10 cellular contexts compared by ENCODE assay signal in genomic region chr5:132428811-132429440, GRCh38. TPM values are rescaled to one million over a fixed set of nuclear protein-coding genes. Genes with fewer than 3 reads are reported as not detected.
A peak's percentile ranks its signal among the peaks of the same experiment; 100 is the strongest.
DNase-seq lines count a peak whose midpoint lies in the region; ATAC-seq, FAIRE-seq and TF ChIP-seq lines count a peak whose summit lies in the region.
"Had no signal": no experiment of that assay in that cellular context is flagged by ENCODE, and none has a peak within 500 bp of the region (broad histone marks: within the 10 kb centered on the region; RNA-seq: fewer than 3 reads in every experiment).

No MANE protein-coding gene starts in this region.

- H3K27ac ChIP-seq in RWPE2 (ENCODE audit: poor library complexity, severe bottlenecking) (peak overlapping the region; percentile 87), esophagus squamous epithelium (peak overlapping the region; percentile 7 to 88 (median 79)), gastrocnemius medialis (peak overlapping the region; percentile 81 to 99 (median 94))

- DNase-seq in Daoy (ENCODE audit: low read depth) (peak; percentile 82), RWPE2 (ENCODE audit: low spot score) (no peak), esophagus squamous epithelium (lab: John Stamatoyannopoulos, UW) (no peak), gastrocnemius medialis (no peak), frontal cortex (ENCODE audit: low spot score in 2 of 2) (no peak), NAMALWA (ENCODE audit: low spot score) (no peak), NCI-H2107 treated with DMSO at 0.1 percent for 48 hours (lab: John Stamatoyannopoulos, UW; ENCODE audit: unreplicated experiment) (no peak)
- DNase-seq: midbrain had no signal

- H3K4me1 ChIP-seq in RWPE2 (ENCODE audit: insufficient read depth, poor library complexity, severe bottlenecking): peaks cover 51% of the 10 kb centered on the region
- peaks cover 49 to 90% (median 69%) of the 10 kb centered on the region in 3 donors for H3K4me1 ChIP-seq in esophagus squamous epithelium
- peaks cover 71 to 93% of the 10 kb centered on the region in 2 donors for H3K4me1 ChIP-seq in gastrocnemius medialis

- H3K36me3 ChIP-seq in RWPE2 (ENCODE audit: low read depth) (no peaks in the 10 kb centered on the region), esophagus squamous epithelium (peaks cover 0 to 9% (median 0%) of the 10 kb centered on the region in 3 donors), gastrocnemius medialis (no peaks in the 10 kb centered on the region)

- TF ChIP-seq CTCF in RWPE2 (IDR thresholded peaks at IDR 0.05; ENCODE audit: poor library complexity, severe bottlenecking): no peak
- no peak for TF ChIP-seq CTCF in esophagus squamous epithelium (IDR thresholded peaks at IDR 0.05)
- TF ChIP-seq CTCF in gastrocnemius medialis (IDR thresholded peaks at IDR 0.05 in 4 of 5, conservative IDR thresholded peaks at IDR 0.05 in 1 of 5): no peak

- TF ChIP-seq POLR2A in esophagus squamous epithelium (IDR thresholded peaks at IDR 0.05) (no peak), gastrocnemius medialis (IDR thresholded peaks at IDR 0.05) (no peak)

- in situ Hi-C loops in gastrocnemius medialis (cut with MboI; ENCODE audit: low sequenced_read_pairs in 4 of 4): loop anchor here in 1 of 4 donors (10.0 kb wide), 1 partner anchor 66 kb away; the partner anchor contains the start of gene IRF1

- H3K9me3 ChIP-seq in RWPE2 (ENCODE audit: severe bottlenecking): no peaks in the 10 kb centered on the region
- no peaks in the 10 kb centered on the region for H3K9me3 ChIP-seq in esophagus squamous epithelium
- no peaks in the 10 kb centered on the region for H3K9me3 ChIP-seq in gastrocnemius medialis

- H3K27me3 ChIP-seq in RWPE2 (ENCODE audit: insufficient read depth, poor library complexity, severe bottlenecking) (no peaks in the 10 kb centered on the region), esophagus squamous epithelium (no peaks in the 10 kb centered on the region), gastrocnemius medialis (no peaks in the 10 kb centered on the region)

- ATAC-seq in RWPE2 (ENCODE audit: low read depth) (peak; percentile 78), gastrocnemius medialis (no peak), GM18867 (IDR thresholded peaks at IDR 0.05; ENCODE audit: unreplicated experiment) (no peak)

- intact Hi-C loops in esophagus squamous epithelium (cut with DNase I) (loop anchor here (5.0 kb wide), 1 partner anchor 58 kb away; no protein-coding TSS in a partner anchor), gastrocnemius medialis (cut with DNase I; ENCODE audit: low total_unique reads) (no loop called here)

- FAIRE-seq in frontal cortex (lab: Jason Lieb, UNC): no peak
- FAIRE-seq: bronchial epithelial cell had no signal

- H3K4me3 ChIP-seq in RWPE2 (ENCODE audit: severe bottlenecking) (no peak overlapping the region), esophagus squamous epithelium (no peak overlapping the region), gastrocnemius medialis (no peak overlapping the region)

- WGBS in esophagus squamous epithelium, 2 donors: 82 to 84% methylated on average over 6 of the region's 6 CpGs

RNA-seq across cellular contexts. Expression of gene SLC22A5, which starts 59.4 kb away (rescaled TPM):
- 6.9 and 7.1 TPM in 2 replicates for total RNA-seq in Daoy (2014; rRNA removed; shearing (Covaris generic))
- 10 to 100 TPM in 1 of 4 donors, 1 to 10 TPM in 3; 7.4 to 15.8 (median 8.3) TPM for total RNA-seq in esophagus squamous epithelium
- total RNA-seq in gastrocnemius medialis: 100 to 1,000 TPM in 1 of 4 donors, 10 to 100 TPM in 3; 56.2 to 116 (median 79.2) TPM
- 6.5 TPM for total RNA-seq in frontal cortex
